8 cellular contexts compared by ENCODE assay signal in genomic region chr17:40559954-40560591, GRCh38. TPM values are rescaled to one million over a fixed set of nuclear protein-coding genes. Genes with fewer than 3 reads are reported as not detected.
DNase-seq lines count a peak whose midpoint lies in the region; ATAC-seq, FAIRE-seq and TF ChIP-seq lines count a peak whose summit lies in the region.

No MANE protein-coding gene starts in this region.

- no peaks in the 10 kb centered on the region for H3K9me3 ChIP-seq in HepG2 (ENCODE audit: low read length)

- no TSS peak for BruUV-seq in HepG2 (replicated peaks; lab: Mats Ljungman, UMichigan)

- peak overlapping the region; percentile 59 for H3K4me3 ChIP-seq in coronary artery
- peak overlapping the region; percentile 22 to 67 (median 41); a peak in 5 of 6 replicates for H3K4me3 ChIP-seq in HepG2 (replicated peaks in 1 of 3; ENCODE audit: insufficient read depth in 1 of 3, low read depth in 2 of 3, low read length in 3 of 3)

- WGBS in HepG2 (ENCODE audit: low lambda C conversion rate) = 34% methylated on average over 13 of the region's 13 CpGs

- H3K79me2 ChIP-seq in HepG2 (ENCODE audit: insufficient read depth, low read length) = no peaks in the 10 kb centered on the region

- DNase-seq in COR-L47 (lab: John Stamatoyannopoulos, UW) (peak; percentile 87), NCI-H524 (lab: John Stamatoyannopoulos, UW) (peak; percentile 67 to 86), coronary artery (ENCODE audit: low spot score) (peak; percentile 91), HepG2 (ENCODE audit: low spot score) (peak; percentile 90)
- DNase-seq in activated CD4-positive, alpha-beta T cell treated with anti-CD3 and anti-CD28 coated beads, Interleukin-2, amount 50 U/mL, for 24 hours (ENCODE audit: low read depth in 1 of 2, low spot score in 1 of 2) = peak; percentile 72 to 80
- peak; percentile 90 to 91 for DNase-seq in stimulated activated CD4-positive, alpha-beta T cell treated with anti-CD3 and anti-CD28 coated beads, Interleukin-2, amount 100 ng/mL, for 24 hours

- no peaks in the 10 kb centered on the region for H3K36me3 ChIP-seq in HepG2 (replicated peaks in 1 of 2; ENCODE audit: control insufficient read depth in 1 of 2, insufficient read depth in 2 of 2, low read length in 2 of 2)

- H3K27ac ChIP-seq in coronary artery = peak overlapping the region in 1 of 2 donors; percentile 70
- H3K27ac ChIP-seq in HepG2 (ENCODE audit: extremely low read length, insufficient read depth, low read length) = no peak overlapping the region

- TF ChIP-seq CTCF in coronary artery (IDR thresholded peaks at IDR 0.05) (peak; percentile 98), HepG2 (CRISPR knock-in tag; IDR thresholded peaks at IDR 0.05) (peak; percentile 100)

- POLR2A ChIA-PET in HepG2 (lab: Yijun Ruan, JAX) = interaction anchor here (1.0 to 3.1 kb wide), 14 partner anchors 8 to 140 kb away, joined by 3 to 45 read pairs (median 4); no protein-coding TSS in a partner anchor

- H2AFZ ChIP-seq in HepG2 (ENCODE audit: low read length) = peak overlapping the region; percentile 42

- TF ChIP-seq POLR2A in HepG2 (IDR thresholded peaks at IDR 0.05; ENCODE audit: insufficient read depth in 1 of 2, low read depth in 2 of 2, low read length in 2 of 2) = no peak

- peaks cover 59% of the 10 kb centered on the region for H3K4me1 ChIP-seq in HepG2 (ENCODE audit: insufficient read depth, low read length)

- H3K27me3 ChIP-seq in HepG2 (ENCODE audit: control insufficient read depth in 1 of 2, insufficient read depth in 2 of 2, low read length in 2 of 2) = peaks cover 3 to 41% of the 10 kb centered on the region in 2 experiments; a peak in 2 of 5 replicates

- peak; percentile 100 for TF ChIP-seq RAD21 in HepG2 (CRISPR knock-in tag; IDR thresholded peaks at IDR 0.05)

- CTCF ChIA-PET in HepG2 (lab: Yijun Ruan, JAX; ENCODE audit: low intra/inter-chr PET ratio, low total read pairs) = interaction anchor here (0.6 to 3.1 kb wide), 11 partner anchors 8 to 202 kb away, joined by 3 to 57 read pairs (median 8); partner anchors contain the start of gene IGFBP4

- intact Hi-C loops in HepG2 (cut with micrococcal nuclease; ENCODE audit: unreplicated experiment) = loop anchor here (1.0 kb wide), 4 partner anchors 11 to 161 kb away; no protein-coding TSS in a partner anchor

- ATAC-seq in HG02798 (IDR thresholded peaks at IDR 0.05; ENCODE audit: poor library complexity, unreplicated experiment) (peak; percentile 36), HepG2 (peak; percentile 87), HG02870 (IDR thresholded peaks at IDR 0.05; ENCODE audit: unreplicated experiment) (no peak)

- TF ChIP-seq EP300 in HepG2 (IDR thresholded peaks at IDR 0.05; ENCODE audit: low read depth in 2 of 2, low read length in 2 of 2) (peak in 1 of 2 experiments; percentile 45; a peak in 2 of 4 replicates), HepG2 (CRISPR knock-in tag; IDR thresholded peaks at IDR 0.05; ENCODE audit: borderline replicate concordance) (peak; percentile 38)

- in situ Hi-C loops in HepG2 (cut with HindIII; ENCODE audit: extremely low pct_ligation_motif_present, low pct_unique_long_range_greater_than_20kb) = loop anchor here (5.0 kb wide), 1 partner anchor 118 kb away; the partner anchor contains the start of gene IGFBP4

- H3K4me2 ChIP-seq in HepG2 (ENCODE audit: low read depth, low read length) = peak overlapping the region; percentile 84

- FAIRE-seq in HepG2 (lab: Jason Lieb, UNC) = peak; percentile 95

- no peaks in the 10 kb centered on the region for H4K20me1 ChIP-seq in HepG2 (ENCODE audit: insufficient read depth, low read length)

- peak overlapping the region; percentile 21; the same call in 1 of the 2 replicates for H3K9ac ChIP-seq in HepG2 (ENCODE audit: insufficient read depth, low read depth, low read length)

TF ChIP-seq in HepG2, 621 proteins besides CTCF, POLR2A, EP300 and RAD21 (continues in another document):
- TF ChIP-seq BRF2 (CRISPR knock-in tag; IDR thresholded peaks at IDR 0.05) = no peak
- no peak for TF ChIP-seq FLYWCH1 (CRISPR knock-in tag; IDR thresholded peaks at IDR 0.05)
- TF ChIP-seq EED (CRISPR knock-in tag; IDR thresholded peaks at IDR 0.05) = 0 out of 2 replicates have a peak, but pooled peaks have one; percentile 57
- peak; percentile 42; the same call in 1 of the 2 replicates for TF ChIP-seq ZNF510 (CRISPR knock-in tag; IDR thresholded peaks at IDR 0.05; ENCODE audit: low read depth)
- TF ChIP-seq ZNF10 (CRISPR knock-in tag; IDR thresholded peaks at IDR 0.05; ENCODE audit: borderline replicate concordance, low read depth) = no peak
- peak; percentile 19 for TF ChIP-seq DBP (CRISPR knock-in tag; IDR thresholded peaks at IDR 0.05; ENCODE audit: not compliant biosample characterization)
- no peak for TF ChIP-seq SRSF4 (IDR thresholded peaks at IDR 0.05; ENCODE audit: low read depth, low read length, poor library complexity, severe bottlenecking)
- 0 out of 2 replicates have a peak, but pooled peaks have one; percentile 33 for TF ChIP-seq ZNF557 (CRISPR knock-in tag; IDR thresholded peaks at IDR 0.05)
- no peak for TF ChIP-seq ZSCAN29 (CRISPR knock-in tag; conservative IDR thresholded peaks at IDR 0.05)
- no peak for TF ChIP-seq NFYC (CRISPR knock-in tag; IDR thresholded peaks at IDR 0.05)
- no peak for TF ChIP-seq ZNF101 (CRISPR knock-in tag; IDR thresholded peaks at IDR 0.05; ENCODE audit: borderline replicate concordance, low read depth)

RNA-seq across cellular contexts. Expression of gene CCR7, which starts 5.2 kb away (rescaled TPM):
- total RNA-seq in HepG2 (2016; rRNA removed; fragmentation: Illumina TruSeq; extraction: Trizol) = 0.04 TPM in 1 of 2 replicates, not detected in the other
- total RNA-seq in HepG2 (2016; cell fraction: cytosol; rRNA removed; fragmentation: Illumina TruSeq; extraction: Trizol; ENCODE audit: low read depth) = not detected in 2 replicates
- total RNA-seq in HepG2 (2016; cell fraction: insoluble cytoplasmic fraction; rRNA removed; fragmentation: Illumina TruSeq; extraction: Trizol) = 0.09 TPM in 1 of 2 replicates, not detected in the other
- not detected in 2 replicates for total RNA-seq in HepG2 (2016; cell fraction: membrane; rRNA removed; fragmentation: Illumina TruSeq; extraction: Trizol)
- not detected in 2 replicates for total RNA-seq in HepG2 (2016; cell fraction: nucleus; rRNA removed; fragmentation: Illumina TruSeq; extraction: Trizol)
- 0.53 and 0.55 TPM in 2 replicates for polyA plus RNA-seq in HepG2 (2011; rRNA removed)
- 0.59 and 0.70 TPM in 2 replicates for polyA plus RNA-seq in HepG2 (2011; cell fraction: cytosol; rRNA removed)
- 0.31 and 1.1 TPM in 2 replicates for polyA plus RNA-seq in HepG2 (2011; cell fraction: nucleus; rRNA removed)
- 1.1 and 1.5 TPM in 2 replicates for polyA plus RNA-seq in HepG2 (2012)
- not detected in 2 replicates for polyA plus RNA-seq in HepG2 (2016; cell fraction: cytosol; fragmentation: Illumina TruSeq; extraction: Trizol; ENCODE audit: low read depth)
- not detected in 2 replicates for polyA plus RNA-seq in HepG2 (2016; cell fraction: insoluble cytoplasmic fraction; fragmentation: Illumina TruSeq; extraction: Trizol; ENCODE audit: low read depth)
- polyA plus RNA-seq in HepG2 (2016; cell fraction: membrane; fragmentation: Illumina TruSeq; extraction: Trizol; ENCODE audit: low read depth) = not detected in 2 replicates
- polyA plus RNA-seq in HepG2 (2016; cell fraction: nucleus; fragmentation: Illumina TruSeq; extraction: Trizol; ENCODE audit: insufficient read depth, low read depth) = not detected in 2 replicates
- 1.4 and 3.5 TPM in 2 replicates for polyA minus RNA-seq in HepG2 (2011; rRNA and poly(A)+ RNA removed; ENCODE audit: low replicate concordance)
- polyA minus RNA-seq in HepG2 (2011; cell fraction: cytosol; rRNA and poly(A)+ RNA removed) = 0.40 TPM in 1 of 2 replicates, not detected in the other
- 0.37 TPM in 1 of 2 replicates, not detected in the other for polyA minus RNA-seq in HepG2 (2011; cell fraction: nucleus; rRNA and poly(A)+ RNA removed)

RNA-seq across cellular contexts. Expression of gene TNS4, which starts 58.6 kb away (rescaled TPM):
- 0.58 TPM in 2 replicates for total RNA-seq in HepG2 (2016; rRNA removed; fragmentation: Illumina TruSeq; extraction: Trizol)
- total RNA-seq in HepG2 (2016; cell fraction: cytosol; rRNA removed; fragmentation: Illumina TruSeq; extraction: Trizol; ENCODE audit: low read depth) = 0.18 and 0.20 TPM in 2 replicates
- total RNA-seq in HepG2 (2016; cell fraction: insoluble cytoplasmic fraction; rRNA removed; fragmentation: Illumina TruSeq; extraction: Trizol) = 0.32 and 0.51 TPM in 2 replicates
- 0.31 and 0.38 TPM in 2 replicates for total RNA-seq in HepG2 (2016; cell fraction: membrane; rRNA removed; fragmentation: Illumina TruSeq; extraction: Trizol)
- 0.37 and 1.3 TPM in 2 replicates for total RNA-seq in HepG2 (2016; cell fraction: nucleus; rRNA removed; fragmentation: Illumina TruSeq; extraction: Trizol)
- polyA plus RNA-seq in HepG2 (2011; rRNA removed) = 1.7 and 2.1 TPM in 2 replicates
- polyA plus RNA-seq in HepG2 (2011; cell fraction: cytosol; rRNA removed) = 0.69 and 1.3 TPM in 2 replicates
- 7.1 and 10.8 TPM in 2 replicates for polyA plus RNA-seq in HepG2 (2011; cell fraction: nucleus; rRNA removed)
- polyA plus RNA-seq in HepG2 (2012) = 0.37 and 0.42 TPM in 2 replicates
- polyA plus RNA-seq in HepG2 (2016; cell fraction: cytosol; fragmentation: Illumina TruSeq; extraction: Trizol; ENCODE audit: low read depth) = 0.20 and 0.22 TPM in 2 replicates
- polyA plus RNA-seq in HepG2 (2016; cell fraction: insoluble cytoplasmic fraction; fragmentation: Illumina TruSeq; extraction: Trizol; ENCODE audit: low read depth) = 1.3 and 2.3 TPM in 2 replicates
- polyA plus RNA-seq in HepG2 (2016; cell fraction: membrane; fragmentation: Illumina TruSeq; extraction: Trizol; ENCODE audit: low read depth) = 0.34 and 0.72 TPM in 2 replicates
- polyA plus RNA-seq in HepG2 (2016; cell fraction: nucleus; fragmentation: Illumina TruSeq; extraction: Trizol; ENCODE audit: insufficient read depth, low read depth) = 4.4 and 6.8 TPM in 2 replicates
- 7.4 and 24.1 TPM in 2 replicates for polyA minus RNA-seq in HepG2 (2011; rRNA and poly(A)+ RNA removed; ENCODE audit: low replicate concordance)
- polyA minus RNA-seq in HepG2 (2011; cell fraction: cytosol; rRNA and poly(A)+ RNA removed) = 2.6 and 3.7 TPM in 2 replicates
- polyA minus RNA-seq in HepG2 (2011; cell fraction: nucleus; rRNA and poly(A)+ RNA removed) = 4.0 and 6.1 TPM in 2 replicates
